ENCODE assay signal across 9 cellular contexts in the genomic region with DNA sequence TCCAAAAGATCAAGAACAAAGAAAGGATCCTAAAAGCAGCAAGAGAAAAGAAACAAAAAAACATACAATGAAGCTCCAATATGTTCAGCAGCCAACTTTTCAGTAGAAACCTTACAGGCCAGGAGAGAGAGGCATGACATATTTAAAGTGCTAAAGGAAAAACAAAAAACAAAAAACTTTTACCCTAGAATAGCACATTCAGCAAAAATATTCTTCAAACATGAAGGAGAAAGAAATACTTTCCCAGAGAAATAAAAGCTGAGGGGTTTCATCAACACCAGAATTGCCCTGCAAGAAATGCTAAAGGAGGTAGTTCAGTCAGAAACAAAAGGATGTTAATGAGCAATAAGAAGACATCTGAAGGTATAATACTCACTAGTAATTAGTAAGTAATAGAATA.
"Had no signal": no experiment of that assay in that cellular context is flagged by ENCODE, and none has a peak within 500 bp of the region (broad histone marks: within the 10 kb centered on the region; RNA-seq: fewer than 3 reads in every experiment).

No MANE protein-coding gene starts in this region.

- H3K9me3 ChIP-seq: HAP-1 had no signal

- H3K4me3 ChIP-seq: GM23248, HAP-1 had no signal

- H2AFZ ChIP-seq: GM23248 had no signal

- ATAC-seq: HCT116 had no signal

- H3K27ac ChIP-seq: GM23248, HL-60 had no signal

- H3K27ac Mint-ChIP-seq: HFFc6, IgD-negative memory B cell had no signal

- H3K4me3 Mint-ChIP-seq: HFFc6, IgD-negative memory B cell had no signal

- H3K9ac ChIP-seq: GM23248 had no signal

- H3K36me3 Mint-ChIP-seq: IgD-negative memory B cell had no signal

- FAIRE-seq: H1, H54 had no signal

- H3K4me1 Mint-ChIP-seq: IgD-negative memory B cell had no signal

- DNase-seq: GM23248, HFFc6, KG1 had no signal

- H3K36me3 ChIP-seq: HAP-1 had no signal

- H3K27me3 Mint-ChIP-seq: IgD-negative memory B cell had no signal
